Comparison of ENCODE assay signal across 8 cellular contexts in genomic region chr11:116787786-116788486, GRCh38. TPM values are rescaled to one million over a fixed set of nuclear protein-coding genes. Genes with fewer than 3 reads are reported as not detected.
A peak's percentile ranks its signal among the peaks of the same experiment; 100 is the strongest.
DNase-seq lines count a peak whose midpoint lies in the region; ATAC-seq, FAIRE-seq and TF ChIP-seq lines count a peak whose summit lies in the region.

Gene ZPR1, minus strand, starts transcription at chr11:116788023. Its CDS starts 33 bp downstream, at chr11:116787990.

- peak within 1 kb of the TSS; percentile 97 for H3K27ac Mint-ChIP-seq in astrocyte (ENCODE audit: unreplicated experiment)

- peak; percentile 95 for FAIRE-seq in GM12891 (lab: Jason Lieb, UNC)
- FAIRE-seq in astrocyte (lab: Jason Lieb, UNC) = no peak

- H3K9me3 ChIP-seq in astrocyte (ENCODE audit: insufficient read depth, low read depth, low read length) (no peaks in the 10 kb centered on the region), hepatocyte (ENCODE audit: low read depth) (no peaks in the 10 kb centered on the region), aorta (ENCODE audit: control insufficient read depth, low read length) (no peaks in the 10 kb centered on the region)

- H3K36me3 Mint-ChIP-seq in astrocyte (ENCODE audit: low read depth, unreplicated experiment) = peaks cover 15% of the 10 kb centered on the region

- H2AFZ ChIP-seq in astrocyte (ENCODE audit: low read depth, low read length) (peak within 1 kb of the TSS; percentile 98), hepatocyte (peak within 1 kb of the TSS; percentile 53)

- H3K27me3 Mint-ChIP-seq in astrocyte (ENCODE audit: low read depth, unreplicated experiment) = peaks cover 13% of the 10 kb centered on the region

- H4K20me1 ChIP-seq in astrocyte (ENCODE audit: insufficient read depth, low read length) (peaks cover 17% of the 10 kb centered on the region), hepatocyte (ENCODE audit: insufficient read depth, poor library complexity, severe bottlenecking) (no peaks in the 10 kb centered on the region)

- H3K9me2 ChIP-seq in hepatocyte (replicated peaks; ENCODE audit: insufficient read depth) = no peaks in the 10 kb centered on the region

- TF ChIP-seq POLR2A in GM12891 (IDR thresholded peaks at IDR 0.05; ENCODE audit: low read depth, low read length) = peak; percentile 86

- H3K4me2 ChIP-seq in astrocyte (ENCODE audit: low read length) = peak within 1 kb of the TSS; percentile 97
- peak within 1 kb of the TSS; percentile 90 for H3K4me2 ChIP-seq in hepatocyte

- peaks cover 24% of the 10 kb centered on the region for H3K79me2 ChIP-seq in astrocyte (ENCODE audit: insufficient read depth, low read length)
- H3K79me2 ChIP-seq in hepatocyte = peaks cover 16% of the 10 kb centered on the region

- H3K27ac ChIP-seq in astrocyte (ENCODE audit: low read depth, low read length) (peak within 1 kb of the TSS; percentile 91), hepatocyte (peak within 1 kb of the TSS; percentile 92), aorta (ENCODE audit: low read depth in 1 of 2, low read length in 2 of 2) (peak within 1 kb of the TSS in 1 of 2 donors; percentile 66)

- H3K4me1 ChIP-seq in astrocyte (ENCODE audit: insufficient read depth, low read length) (peaks cover 31% of the 10 kb centered on the region), hepatocyte (ENCODE audit: insufficient read depth) (peaks cover 12% of the 10 kb centered on the region), aorta (ENCODE audit: control insufficient read depth in 1 of 2, insufficient read depth in 2 of 2, low read length in 2 of 2) (peaks cover 0 to 4% of the 10 kb centered on the region in 2 donors)

- TF ChIP-seq CTCF in astrocyte (IDR thresholded peaks at IDR 0.05; ENCODE audit: insufficient read depth, low read depth, low read length) = no peak
- no peak for TF ChIP-seq CTCF in hepatocyte (IDR thresholded peaks at IDR 0.05; ENCODE audit: poor library complexity)

- no peaks in the 10 kb centered on the region for H3K27me3 ChIP-seq in astrocyte (ENCODE audit: insufficient read depth, low read length)
- no peaks in the 10 kb centered on the region for H3K27me3 ChIP-seq in hepatocyte
- no peaks in the 10 kb centered on the region for H3K27me3 ChIP-seq in aorta (ENCODE audit: control insufficient read depth in 1 of 2, insufficient read depth in 2 of 2, low read length in 1 of 2)

- intact Hi-C loops in aorta (cut with DNase I) = loop anchor here (5.0 kb wide), 2 partner anchors 49 to 444 kb away; partner anchors contain the start of genes APOA1 (in 1 of the 2), PCSK7 (in 1 of the 2) and RNF214 (in 1 of the 2)

- no peaks in the 10 kb centered on the region for H3K9me3 Mint-ChIP-seq in astrocyte (ENCODE audit: unreplicated experiment)

- peak within 1 kb of the TSS; percentile 89 for H3K4me3 Mint-ChIP-seq in astrocyte (ENCODE audit: unreplicated experiment)

- H3K4me3 ChIP-seq in astrocyte (ENCODE audit: insufficient read depth, low read depth, low read length) (peak within 1 kb of the TSS; percentile 91), hepatocyte (peak within 1 kb of the TSS; percentile 31), aorta (ENCODE audit: low read length in 2 of 2) (peak within 1 kb of the TSS; percentile 73 to 80)

- peaks cover 18% of the 10 kb centered on the region for H3K4me1 Mint-ChIP-seq in astrocyte (ENCODE audit: low read depth, unreplicated experiment)

- WGBS in hepatocyte (ENCODE audit: low lambda C conversion rate, missing lambda C conversion rate) = 2% methylated on average over 37 of the region's 56 CpGs
- WGBS in aorta, 2 donors = 0 to 1% methylated on average over 46 to 56 of the region's 56 CpGs

- H3K9ac ChIP-seq in astrocyte (ENCODE audit: low read length) = peak within 1 kb of the TSS; percentile 94

- H3K36me3 ChIP-seq in astrocyte (ENCODE audit: insufficient read depth, low read length) (peaks cover 39% of the 10 kb centered on the region), hepatocyte (replicated peaks; ENCODE audit: insufficient read depth, low read depth) (no peaks in the 10 kb centered on the region), aorta (ENCODE audit: control insufficient read depth in 1 of 2, insufficient read depth in 2 of 2, low read length in 1 of 2) (peaks cover 0 to 5% of the 10 kb centered on the region in 2 donors)

- DNase-seq in GM12891 (ENCODE audit: insufficient read length, low spot score) (peak; percentile 92), NCI-H146 (lab: John Stamatoyannopoulos, UW) (peak; percentile 72), T1000 (lab: John Stamatoyannopoulos, UW) (peak; percentile 51), astrocyte (ENCODE audit: low read depth) (peak; percentile 65), hepatocyte (ENCODE audit: low spot score) (peak; percentile 88), renal cortical epithelial cell (ENCODE audit: low read depth) (peak; percentile 60), aorta (peak; percentile 91 to 95)

- peak; percentile 92 for ATAC-seq in HG02759 (IDR thresholded peaks at IDR 0.05; ENCODE audit: unreplicated experiment)
- ATAC-seq in aorta (ENCODE audit: low FRiP score) = peak; percentile 92

TF ChIP-seq in GM12891, 5 proteins besides CTCF, POLR2A, EP300 and RAD21:
- TF ChIP-seq TAF1 (IDR thresholded peaks at IDR 0.05; ENCODE audit: low read depth, low read length) = peak; percentile 73; the same call in 1 of the 2 replicates
- peak; percentile 85 for TF ChIP-seq POLR2AphosphoS5 (IDR thresholded peaks at IDR 0.05; ENCODE audit: low read depth, low read length)
- TF ChIP-seq POU2F2 (IDR thresholded peaks at IDR 0.05; ENCODE audit: low read depth, low read length) = no peak

RNA-seq across cellular contexts. Expression of gene ZPR1, which starts in this region (rescaled TPM):
- polyA plus RNA-seq in GM12891 (2012; ENCODE audit: low read depth, missing spikeins) = 32.3 TPM
- 65.1 and 67.3 TPM in 2 replicates for total RNA-seq in astrocyte
- 38.3 and 38.6 TPM in 2 replicates for total RNA-seq in hepatocyte
- 50.1 and 53.3 TPM in 2 replicates for polyA plus RNA-seq in hepatocyte
- 54.7 and 58.6 TPM in 2 replicates for total RNA-seq in renal cortical epithelial cell
- total RNA-seq in aorta = 10 to 100 TPM; 31.5 to 48.2 TPM
- polyA plus RNA-seq in aorta = 10 to 100 TPM; 19.2 to 21.2 TPM

Comparison
In these comparisons a context has a peak if more than half of its experiments do, and no peak if none do; other contexts are left out.
1. H3K4me3 ChIP-seq: peak in every context shown above with its lines; median percentile 91 in astrocyte; 76 in aorta; 31 in hepatocyte.